Comparison of ENCODE assay signal across 21 cellular contexts in genomic region chr2:233707979-233708644, GRCh38. TPM values are rescaled to one million over a fixed set of nuclear protein-coding genes. Genes with fewer than 3 reads are reported as not detected.
DNase-seq lines count a peak whose midpoint lies in the region; ATAC-seq and TF ChIP-seq lines count a peak whose summit lies in the region.
"Had no signal": no experiment of that assay in that cellular context is flagged by ENCODE, and none has a peak within 500 bp of the region (broad histone marks: within the 10 kb centered on the region; RNA-seq: fewer than 3 reads in every experiment).

No MANE protein-coding gene starts in this region.

- no peak for ATAC-seq in GM18909 (IDR thresholded peaks at IDR 0.05; ENCODE audit: poor library complexity, unreplicated experiment)
- no peak for ATAC-seq in psoas muscle
- ATAC-seq: stimulated activated effector memory CD8-positive, alpha-beta T cell treated with anti-CD3 and anti-CD28 coated beads, Interleukin-12 subunit alpha, Interleukin-12 subunit beta, amount 100 ng/mL, for 72 hours; T-cell had no signal

- no peaks in the 10 kb centered on the region for H4K20me1 ChIP-seq in GM23248 (ENCODE audit: insufficient read depth)

- TF ChIP-seq CTCF in psoas muscle (IDR thresholded peaks at IDR 0.05) = no peak

- in situ Hi-C loops in GM23248 (cut with MboI) = no loop called here

- peaks cover 35% of the 10 kb centered on the region for H3K27me3 ChIP-seq in GM23248 (replicated peaks; ENCODE audit: insufficient read depth)
- no peaks in the 10 kb centered on the region for H3K27me3 ChIP-seq in esophagus (ENCODE audit: control insufficient read depth in 1 of 2, insufficient read depth in 2 of 2, low read length in 2 of 2)
- H3K27me3 ChIP-seq in psoas muscle (ENCODE audit: insufficient read depth in 3 of 3, low read length in 2 of 3) = peaks cover 0 to 4% (median 0%) of the 10 kb centered on the region in 3 donors
- H3K27me3 ChIP-seq: Peyer's patch had no signal

- H3K9me2 ChIP-seq in GM23248 (ENCODE audit: insufficient read depth) = no peaks in the 10 kb centered on the region

- H3F3A ChIP-seq in GM23248 (ENCODE audit: insufficient read depth) = no peaks in the 10 kb centered on the region

- H2AFZ ChIP-seq in GM23248 = no peak overlapping the region; the same call in 1 of the 2 replicates

- no peaks in the 10 kb centered on the region for H3K9me3 ChIP-seq in GM23248 (ENCODE audit: low read depth)
- H3K9me3 ChIP-seq in SK-N-MC (ENCODE audit: low read depth, low read length) = no peaks in the 10 kb centered on the region
- peaks cover 0 to 2% of the 10 kb centered on the region in 2 donors for H3K9me3 ChIP-seq in esophagus (ENCODE audit: control insufficient read depth in 2 of 2, insufficient read depth in 1 of 2, low read depth in 1 of 2, low read length in 1 of 2)
- peaks cover 2% of the 10 kb centered on the region for H3K9me3 ChIP-seq in psoas muscle
- H3K9me3 ChIP-seq: esophagus muscularis mucosa, Peyer's patch had no signal

- no peak overlapping the region for H3K4me2 ChIP-seq in GM23248 (ENCODE audit: unreplicated experiment)

- DNase-seq in GM23248 = peak; percentile 50
- DNase-seq in SK-N-MC (ENCODE audit: low read depth, low spot score) = no peak
- peak; percentile 64 for DNase-seq in renal cortical epithelial cell (ENCODE audit: low read depth)
- DNase-seq in MV-4-11 (lab: John Stamatoyannopoulos, UW) = no peak
- DNase-seq in NCI-H2227 (lab: John Stamatoyannopoulos, UW; ENCODE audit: unreplicated experiment) = no peak
- no peak for DNase-seq in psoas muscle
- DNase-seq: activated CD4-positive, alpha-beta T cell treated with anti-CD3 and anti-CD28 coated beads, Interleukin-2, amount 50 U/mL, for 1 hour; activated naive CD4-positive, alpha-beta T cell; AML-193; aorta; KG1; nephron progenitor cell; Peyer's patch; T-cell had no signal

- H3K27ac ChIP-seq in GM23248 = no peak overlapping the region
- H3K27ac ChIP-seq in SK-N-MC = peak overlapping the region; percentile 32; the same call in 1 of the 2 replicates
- H3K27ac ChIP-seq in esophagus (ENCODE audit: low read depth in 2 of 2, low read length in 1 of 2) = peak overlapping the region; percentile 81 to 82
- no peak overlapping the region for H3K27ac ChIP-seq in psoas muscle
- H3K27ac ChIP-seq: esophagus muscularis mucosa, Peyer's patch had no signal

- H3K4me1 ChIP-seq in GM23248 (ENCODE audit: insufficient read depth) = peaks cover 8% of the 10 kb centered on the region; the same call in 1 of the 2 replicates
- peaks cover 0 to 12% of the 10 kb centered on the region in 2 donors for H3K4me1 ChIP-seq in esophagus (ENCODE audit: control insufficient read depth in 2 of 2, insufficient read depth in 2 of 2, low read length in 1 of 2)
- H3K4me1 ChIP-seq in psoas muscle = no peaks in the 10 kb centered on the region
- H3K4me1 ChIP-seq: esophagus muscularis mucosa had no signal

- intact Hi-C loops in psoas muscle (cut with DNase I) = no loop called here

- no peaks in the 10 kb centered on the region for H3K79me2 ChIP-seq in GM23248 (ENCODE audit: insufficient read depth)

- H3K9ac ChIP-seq in GM23248 (no peak overlapping the region), SK-N-MC (ENCODE audit: insufficient read length) (no peak overlapping the region)

- H3K36me3 ChIP-seq in GM23248 (ENCODE audit: low read depth) (no peaks in the 10 kb centered on the region), SK-N-MC (ENCODE audit: insufficient read depth, low read length) (no peaks in the 10 kb centered on the region), esophagus (ENCODE audit: control insufficient read depth in 2 of 2, insufficient read depth in 2 of 2, low read length in 1 of 2) (no peaks in the 10 kb centered on the region), psoas muscle (ENCODE audit: insufficient read depth in 1 of 2, low read depth in 1 of 2) (no peaks in the 10 kb centered on the region)
- H3K36me3 ChIP-seq: esophagus muscularis mucosa, Peyer's patch had no signal

- H3K4me3 ChIP-seq in GM23248 (no peak overlapping the region), SK-N-MC (no peak overlapping the region), esophagus (ENCODE audit: low read depth in 1 of 2, low read length in 2 of 2) (no peak overlapping the region), psoas muscle (no peak overlapping the region)
- H3K4me3 ChIP-seq: esophagus muscularis mucosa, Peyer's patch had no signal

- 45 to 52% methylated on average over 10 of the region's 10 CpGs for WGBS in GM23248 (ENCODE audit: low coverage in 1 of 2, low lambda C conversion rate in 2 of 2, missing lambda C conversion rate in 2 of 2), 2 experiments
- WGBS in esophagus, 2 donors = 50 to 51% methylated on average over 10 of the region's 10 CpGs
- 77 to 85% (median 80%) methylated on average over 10 of the region's 10 CpGs for WGBS in psoas muscle, 3 donors

RNA-seq across cellular contexts. Expression of gene UGT1A5, which starts 4.6 kb away (rescaled TPM):
- total RNA-seq in GM23248 (2014; rRNA removed; shearing (Covaris generic)) = not detected in 2 replicates
- polyA plus RNA-seq in GM23248 (2016; fragmentation: Nextera tagmentation; extraction: Ambion mirVana) (not detected in 2 replicates), esophagus (1 to 10 TPM in 1 of 2 donors, under 1 TPM in 1; 0.01 to 2.9 TPM), psoas muscle (not detected)
- total RNA-seq in renal cortical epithelial cell (0.35 and 3.8 TPM in 2 replicates), psoas muscle (not detected)
- total RNA-seq: aorta, dermis microvascular lymphatic vessel endothelial cell, esophagus muscularis mucosa, mesenteric fat pad, T-cell had no signal
- polyA plus RNA-seq: aorta had no signal

RNA-seq across cellular contexts. Expression of gene UGT1A4, which starts 10.4 kb away (rescaled TPM):
- total RNA-seq in GM23248 (2014; rRNA removed; shearing (Covaris generic)) = not detected in 2 replicates
- not detected in 2 replicates for polyA plus RNA-seq in GM23248 (2016; fragmentation: Nextera tagmentation; extraction: Ambion mirVana)
- polyA plus RNA-seq in esophagus = 1 to 10 TPM in 1 of 2 donors, under 1 TPM in 1; 0.69 to 2.5 TPM
- total RNA-seq in renal cortical epithelial cell = 1.2 and 3.8 TPM in 2 replicates
- total RNA-seq in psoas muscle = not detected
- polyA plus RNA-seq in psoas muscle = not detected
- total RNA-seq: aorta, dermis microvascular lymphatic vessel endothelial cell, esophagus muscularis mucosa, mesenteric fat pad, T-cell had no signal
- polyA plus RNA-seq: aorta had no signal

RNA-seq across cellular contexts. Expression of gene UGT1A6, which starts 15.4 kb away (rescaled TPM):
- total RNA-seq in GM23248 (2014; rRNA removed; shearing (Covaris generic)) = not detected in 2 replicates
- not detected in 2 replicates for polyA plus RNA-seq in GM23248 (2016; fragmentation: Nextera tagmentation; extraction: Ambion mirVana)
- 10 to 100 TPM in 1 of 2 donors, 1 to 10 TPM in 1; 4.8 to 22.4 TPM for polyA plus RNA-seq in esophagus
- 206 and 675 TPM in 2 replicates for total RNA-seq in renal cortical epithelial cell
- total RNA-seq in psoas muscle = not detected
- polyA plus RNA-seq in psoas muscle = not detected
- total RNA-seq: aorta, dermis microvascular lymphatic vessel endothelial cell, esophagus muscularis mucosa, mesenteric fat pad had no signal

RNA-seq across cellular contexts. Expression of gene UGT1A3, which starts 20.7 kb away (rescaled TPM):
- not detected in 2 replicates for total RNA-seq in GM23248 (2014; rRNA removed; shearing (Covaris generic))
- polyA plus RNA-seq in GM23248 (2016; fragmentation: Nextera tagmentation; extraction: Ambion mirVana) (not detected in 2 replicates), esophagus (1 to 10 TPM in 1 of 2 donors, under 1 TPM in 1; 0.07 to 1.5 TPM), psoas muscle (not detected)
- total RNA-seq in renal cortical epithelial cell (0.17 and 4.1 TPM in 2 replicates), psoas muscle (not detected)
- total RNA-seq: aorta, dermis microvascular lymphatic vessel endothelial cell, esophagus muscularis mucosa, mesenteric fat pad, T-cell had no signal
- polyA plus RNA-seq: aorta, thymus had no signal

RNA-seq across cellular contexts. Expression of gene UGT1A7, which starts 26.4 kb away (rescaled TPM):
- total RNA-seq in GM23248 (2014; rRNA removed; shearing (Covaris generic)) = not detected in 2 replicates
- polyA plus RNA-seq in GM23248 (2016; fragmentation: Nextera tagmentation; extraction: Ambion mirVana) = not detected in 2 replicates
- polyA plus RNA-seq in esophagus = 10 to 100 TPM; 28.8 to 54.2 TPM
- total RNA-seq in renal cortical epithelial cell = 0.69 and 2.8 TPM in 2 replicates
- not detected for total RNA-seq in psoas muscle
- polyA plus RNA-seq in psoas muscle = not detected
- total RNA-seq: aorta, dermis microvascular lymphatic vessel endothelial cell had no signal

Comparison
In these comparisons a context has a peak if more than half of its experiments do, and no peak if none do; other contexts are left out.
1. DNase-seq: peak in GM23248 (single experiment) and renal cortical epithelial cell (single experiment); none in SK-N-MC (single experiment), MV-4-11 (single experiment), NCI-H2227 (single experiment) and psoas muscle (0 of 2).
2. H3K27ac ChIP-seq: peak in SK-N-MC (single experiment) and esophagus (2 of 2); none in GM23248 (single experiment) and psoas muscle (single experiment).
3. RNA of gene UGT1A6, which starts 15.4 kb away (total RNA-seq): 206 to 675 TPM in renal cortical epithelial cell; not detected in GM23248 and not detected in psoas muscle; every median in the first group is over 100 times any median in the second.